In the genomic region with DNA sequence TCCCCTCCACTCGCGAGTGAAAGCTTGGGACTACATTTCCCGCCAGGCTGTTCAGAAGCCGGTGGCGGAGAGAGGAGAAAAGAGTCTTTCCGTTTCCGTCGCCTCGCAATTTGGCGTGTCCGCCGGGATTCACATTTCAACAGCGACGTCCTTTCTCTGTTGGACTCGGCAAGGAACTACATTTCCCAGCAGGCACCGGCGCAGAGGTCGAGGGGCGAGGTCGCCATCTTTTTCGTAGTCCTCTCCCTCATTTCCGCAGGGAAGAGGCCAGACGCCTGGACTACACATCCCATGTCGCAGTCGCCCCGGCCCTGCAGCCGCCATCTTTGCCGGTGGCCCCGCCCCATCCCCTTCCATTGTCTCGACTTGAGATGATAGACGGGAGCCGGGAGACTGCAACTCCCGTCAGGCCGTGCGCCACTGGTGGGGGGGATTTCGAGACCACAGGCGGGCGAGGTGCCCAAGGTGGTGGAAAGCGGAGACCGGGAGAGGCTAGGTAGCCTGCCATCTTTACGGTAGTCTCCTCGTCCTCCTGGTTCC, we compare ENCODE assay signal across 8 cellular contexts. TPM values are rescaled to one million over a fixed set of nuclear protein-coding genes. Genes with fewer than 3 reads are reported as not detected.
A peak's percentile ranks its signal among the peaks of the same experiment; 100 is the strongest.
DNase-seq lines count a peak whose midpoint lies in the region; ATAC-seq and TF ChIP-seq lines count a peak whose summit lies in the region.

No MANE protein-coding gene starts in this region.

- H3K27ac ChIP-seq in heart left ventricle: peak overlapping the region; percentile 74 to 98 (median 94)

- no peak for TF ChIP-seq POLR2A in heart left ventricle (IDR thresholded peaks at IDR 0.05)

- no peaks in the 10 kb centered on the region for H3K9me3 ChIP-seq in heart left ventricle

- H3K4me1 ChIP-seq in heart left ventricle: peaks cover 0 to 23% (median 9%) of the 10 kb centered on the region in 12 donors

- H3K9me3 Mint-ChIP-seq in T-cell (no peaks in the 10 kb centered on the region), type B pancreatic cell (no peaks in the 10 kb centered on the region)

- DNase-seq in GM12865 (ENCODE audit: low read depth): peak; percentile 100
- DNase-seq in NCI-H1436 treated with DMSO at 0.1 percent for 48 hours (lab: John Stamatoyannopoulos, UW): peak; percentile 98
- peak; percentile 97 to 100 (median 100) for DNase-seq in T-cell
- peak; percentile 100 for DNase-seq in amniotic epithelial cell (ENCODE audit: low read depth)
- DNase-seq in heart left ventricle: peak; percentile 99 to 100 (median 100)
- peak; percentile 100 for DNase-seq in pons (ENCODE audit: low spot score)
- peak; percentile 100 for DNase-seq in type B pancreatic cell (ENCODE audit: extremely low spot score, unreplicated experiment)

- 0% methylated on average over 41 to 42 of the region's 42 CpGs for WGBS in heart left ventricle, 4 donors

- intact Hi-C loops in heart left ventricle (cut with DNase I): loop anchor here in 5 of 10 donors (1.0 to 5.0 kb wide), 9 partner anchors 20 to 265 kb away; a partner anchor contains a TSS

- H3K27ac Mint-ChIP-seq in T-cell (peak overlapping the region; percentile 100), type B pancreatic cell (peak overlapping the region; percentile 100)

- H3K36me3 Mint-ChIP-seq in T-cell (no peaks in the 10 kb centered on the region), type B pancreatic cell (no peaks in the 10 kb centered on the region)

- peak overlapping the region; percentile 95 to 100 (median 98) for H3K4me3 Mint-ChIP-seq in T-cell
- H3K4me3 Mint-ChIP-seq in type B pancreatic cell: peak overlapping the region; percentile 100

- POLR2A ChIA-PET in T-cell (lab: Charles Lee): no interaction called here

- H3K27me3 Mint-ChIP-seq in T-cell (no peaks in the 10 kb centered on the region), type B pancreatic cell (no peaks in the 10 kb centered on the region)

- ATAC-seq in HG02852 (IDR thresholded peaks at IDR 0.05; ENCODE audit: unreplicated experiment): peak; percentile 72
- ATAC-seq in T-cell (replicated peaks in 1 of 4): peak; percentile 77 to 80 (median 78)
- peak; percentile 84 to 89 (median 88) for ATAC-seq in heart left ventricle

- CTCF ChIA-PET in T-cell (lab: Charles Lee): interaction anchor here in 1 of 2 donors (1.0 kb wide), 2 partner anchors 76 to 78 kb away, joined by 3 read pairs; no protein-coding TSS in a partner anchor

- H3K4me3 ChIP-seq in GM12865 (ENCODE audit: low read depth, low read length): peak overlapping the region; percentile 90
- H3K4me3 ChIP-seq in heart left ventricle: peak overlapping the region; percentile 36 to 80 (median 64)

- no peaks in the 10 kb centered on the region for H3K27me3 ChIP-seq in heart left ventricle

- TF ChIP-seq CTCF in GM12865 (IDR thresholded peaks at IDR 0.05; ENCODE audit: insufficient read depth, low read depth, low read length, missing control alignments): no peak
- no peak for TF ChIP-seq CTCF in heart left ventricle (IDR thresholded peaks at IDR 0.05)
- no peak for TF ChIP-seq CTCF in type B pancreatic cell (conservative IDR thresholded peaks at IDR 0.05)

- peaks cover 0 to 5% (median 0%) of the 10 kb centered on the region in 9 donors for H3K36me3 ChIP-seq in heart left ventricle

- H3K4me1 Mint-ChIP-seq in T-cell (peaks cover 13 to 35% (median 18%) of the 10 kb centered on the region in 3 donors), type B pancreatic cell (ENCODE audit: unreplicated experiment) (peaks cover 20% of the 10 kb centered on the region)

RNA-seq across cellular contexts. Expression of a gene that starts 0.9 kb away (rescaled TPM):
- total RNA-seq in T-cell (10 to 100 TPM; 11.5 to 22.0 (median 18.1) TPM), heart left ventricle (10 to 100 TPM in 2 of 9 donors, 1 to 10 TPM in 7; 4.5 to 15.5 (median 7.9) TPM), type B pancreatic cell (ENCODE audit: low replicate concordance) (29.0 and 46.4 TPM in 2 replicates)
- 1 to 10 TPM; 7.9 to 9.1 TPM for polyA plus RNA-seq in heart left ventricle

RNA-seq across cellular contexts. Expression of a gene that starts 26.1 kb away (rescaled TPM):
- total RNA-seq in T-cell: under 1 TPM in 3 of 5 donors, not detected in 2; 0.38 to 0.47 (median 0.39) TPM
- total RNA-seq in heart left ventricle: 10 to 100 TPM in 5 of 9 donors, 1 to 10 TPM in 4; 6.4 to 22.2 (median 12.2) TPM
- polyA plus RNA-seq in heart left ventricle: 10 to 100 TPM in 1 of 2 donors, 1 to 10 TPM in 1; 3.7 to 13.5 TPM
- 2.5 and 3.1 TPM in 2 replicates for total RNA-seq in type B pancreatic cell (ENCODE audit: low replicate concordance)

RNA-seq across cellular contexts. Expression of a gene that starts 26.4 kb away (rescaled TPM):
- 10 to 100 TPM in 3 of 5 donors, 1 to 10 TPM in 2; 6.6 to 22.3 (median 20.8) TPM for total RNA-seq in T-cell
- total RNA-seq in heart left ventricle: 10 to 100 TPM in 6 of 9 donors, 1 to 10 TPM in 3; 8.5 to 28.9 (median 14.1) TPM
- polyA plus RNA-seq in heart left ventricle: 10 to 100 TPM in 1 of 2 donors, 1 to 10 TPM in 1; 8.1 to 10.8 TPM
- total RNA-seq in type B pancreatic cell (ENCODE audit: low replicate concordance): 18.7 and 19.4 TPM in 2 replicates

RNA-seq across cellular contexts. Expression of a gene that starts 28.6 kb away (rescaled TPM):
- total RNA-seq in T-cell (10 to 100 TPM; 21.0 to 31.9 (median 26.9) TPM), heart left ventricle (10 to 100 TPM; 23.1 to 35.5 (median 28.1) TPM), type B pancreatic cell (ENCODE audit: low replicate concordance) (26.3 and 35.0 TPM in 2 replicates)
- 10 to 100 TPM; 30.5 to 43.4 TPM for polyA plus RNA-seq in heart left ventricle

RNA-seq across cellular contexts. Expression of a gene that starts 35.1 kb away (rescaled TPM):
- total RNA-seq in T-cell (10 to 100 TPM; 34.6 to 43.6 (median 38.2) TPM), heart left ventricle (10 to 100 TPM in 3 of 9 donors, 1 to 10 TPM in 6; 4.6 to 12.1 (median 9.0) TPM), type B pancreatic cell (ENCODE audit: low replicate concordance) (19.3 and 25.0 TPM in 2 replicates)
- 1 to 10 TPM; 8.1 to 9.3 TPM for polyA plus RNA-seq in heart left ventricle

Comparison
In these comparisons a context has a peak if more than half of its experiments do, and no peak if none do; other contexts are left out.
1. Peak in every context shown above with its lines: DNase-seq, ATAC-seq, H3K4me3 ChIP-seq and H3K27ac ChIP-seq.